Comparison of ENCODE assay signal across 23 cellular contexts in the genomic region with DNA sequence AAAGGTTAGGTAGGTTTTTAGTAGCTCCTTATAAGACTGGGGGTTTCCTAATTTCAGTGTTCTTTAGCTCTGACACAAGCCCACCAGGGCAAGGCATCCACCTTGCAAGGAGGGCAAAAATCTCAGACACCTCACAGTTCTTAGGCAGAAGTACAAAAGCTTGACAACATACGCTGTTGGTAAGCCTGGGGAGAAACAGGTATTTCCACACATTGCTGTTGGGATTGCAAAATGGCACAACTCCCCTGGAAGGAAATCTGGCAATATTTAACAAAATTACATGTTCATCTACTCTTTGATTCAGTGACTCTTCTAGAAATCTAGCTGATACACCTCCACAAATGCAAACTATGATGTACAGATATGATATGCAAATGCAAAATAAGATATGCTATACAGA.
"Had no signal": no experiment of that assay in that cellular context is flagged by ENCODE, and none has a peak within 500 bp of the region (broad histone marks: within the 10 kb centered on the region; RNA-seq: fewer than 3 reads in every experiment).

No MANE protein-coding gene starts in this region.

- H3K9me3 ChIP-seq: ascending aorta, body of pancreas had no signal

- ATAC-seq: activated CD8-positive, alpha-beta T cell treated with anti-CD3 and anti-CD28 coated beads, Interleukin-2, amount 10 ng/mL, durations not matched to agents 7 days and 5 days; T-helper 17 cell; WTC11 had no signal

- H3K4me3 ChIP-seq: ascending aorta, body of pancreas had no signal

- H3K27ac ChIP-seq: ascending aorta, body of pancreas had no signal

- DNase-seq: activated CD4-positive, alpha-beta T cell treated with anti-CD3 and anti-CD28 coated beads for 48 hours; activated CD4-positive, alpha-beta T cell treated with anti-CD3 and anti-CD28 coated beads, Interleukin-2, amount 50 U/mL, for 4 hours; activated CD4-positive, CD25-positive, alpha-beta regulatory T cell treated with anti-CD3 and anti-CD28 coated beads, Interleukin-2, amount 50 U/mL, for 72 hours; activated CD8-positive, alpha-beta memory T cell treated with anti-CD3 and anti-CD28 coated beads, Interleukin-2, amount 50 U/mL, for 48 hours; activated CD8-positive, alpha-beta T cell treated with anti-CD3 and anti-CD28 coated beads, Interleukin-2, amount 10 ng/mL, durations not matched to agents 7 days and 5 days; activated effector memory CD4-positive, alpha-beta T cell treated with Interleukin-2 at 50 U/mL for 16 hours; activated naive CD4-positive, alpha-beta T cell; activated T-cell treated with anti-CD3 and anti-CD28 coated beads, Interleukin-2, amount 50 U/mL, for 1 hour; amniotic stem cell; MM.1S; NCI-H1105 treated with DMSO at 0.1 percent for 48 hours; NCI-H1436 treated with DMSO at 0.1 percent for 48 hours; NCI-H187; NCI-H2081; NCI-H446; NCI-H524; NCI-H774; SIG-M5; T-helper 17 cell; T-helper 9 cell had no signal

- H3K4me1 ChIP-seq: ascending aorta had no signal

- H3K27me3 ChIP-seq: ascending aorta, body of pancreas had no signal

- H3K36me3 ChIP-seq: ascending aorta had no signal
